1 cellular context compared by ENCODE assay signal in genomic region chr17:67376892-67377726, GRCh38.
TF ChIP-seq lines count a peak whose summit lies in the region.

PITPNC1 (plus strand) TSS chr17:67377281.

TF ChIP-seq in HEK293, 187 proteins besides CTCF, POLR2A, EP300 and RAD21 (continued from another document and continues in another):
- TF ChIP-seq ZBTB26 (tag by site-specific recombination; optimal IDR thresholded peaks at IDR 0.05) (peak; percentile 94), ZNF701 (tag by site-specific recombination; IDR thresholded peaks at IDR 0.05) (no peak), ZNF791 (tag by site-specific recombination; IDR thresholded peaks at IDR 0.05) (no peak), SP2 (tag by site-specific recombination; IDR thresholded peaks at IDR 0.05) (peak; percentile 56), ZNF19 (tag by site-specific recombination; IDR thresholded peaks at IDR 0.05; ENCODE audit: low read depth) (no peak), ZNF561 (tag by site-specific recombination; IDR thresholded peaks at IDR 0.05; ENCODE audit: borderline replicate concordance) (peak; percentile 88), ZNF623 (tag by site-specific recombination; IDR thresholded peaks at IDR 0.05) (no peak), ZBTB48 (tag by site-specific recombination; IDR thresholded peaks at IDR 0.05) (no peak), ZBTB17 (tag by site-specific recombination; IDR thresholded peaks at IDR 0.05) (peak; percentile 78), ZNF658 (tag by site-specific recombination; IDR thresholded peaks at IDR 0.05) (no peak), ZNF18 (tag by site-specific recombination; IDR thresholded peaks at IDR 0.05) (no peak), ZBTB21 (tag by site-specific recombination; IDR thresholded peaks at IDR 0.05) (no peak), ZNF416 (tag by site-specific recombination; IDR thresholded peaks at IDR 0.05) (no peak), ZNF292 (tag by site-specific recombination; IDR thresholded peaks at IDR 0.05; ENCODE audit: borderline replicate concordance, low read depth) (no peak), ZNF600 (tag by site-specific recombination; IDR thresholded peaks at IDR 0.05) (peak; percentile 94), GLI2 (tag by site-specific recombination; IDR thresholded peaks at IDR 0.05; ENCODE audit: borderline replicate concordance, low read depth) (no peak), ZNF548 (tag by site-specific recombination; IDR thresholded peaks at IDR 0.05) (no peak), ZFP37 (tag by site-specific recombination; IDR thresholded peaks at IDR 0.05) (no peak), ZNF280D (tag by site-specific recombination; IDR thresholded peaks at IDR 0.05) (no peak), ZNF324 (tag by site-specific recombination; IDR thresholded peaks at IDR 0.05) (no peak), ZNF626 (tag by site-specific recombination; IDR thresholded peaks at IDR 0.05) (no peak), ZNF391 (tag by site-specific recombination; IDR thresholded peaks at IDR 0.05; ENCODE audit: borderline replicate concordance, low read depth) (peak; percentile 18; the same call in 1 of the 2 replicates), REST (tag by site-specific recombination; IDR thresholded peaks at IDR 0.05) (no peak), GFI1B (tag by site-specific recombination; IDR thresholded peaks at IDR 0.05) (no peak), BCL11B (tag by site-specific recombination; IDR thresholded peaks at IDR 0.05; ENCODE audit: low read depth) (no peak), ZNF792 (tag by site-specific recombination; IDR thresholded peaks at IDR 0.05) (no peak), OSR2 (tag by site-specific recombination; IDR thresholded peaks at IDR 0.05) (no peak), ZNF629 (tag by site-specific recombination; IDR thresholded peaks at IDR 0.05) (no peak), ZBTB6 (tag by site-specific recombination; IDR thresholded peaks at IDR 0.05) (0 out of 2 replicates have a peak, but pooled peaks have one; percentile 7), SP7 (tag by site-specific recombination; IDR thresholded peaks at IDR 0.05) (0 out of 2 replicates have a peak, but pooled peaks have one; percentile 22), ZNF132 (tag by site-specific recombination; IDR thresholded peaks at IDR 0.05; ENCODE audit: borderline replicate concordance) (no peak), ZNF837 (tag by site-specific recombination; IDR thresholded peaks at IDR 0.05) (no peak), SP3 (tag by site-specific recombination; IDR thresholded peaks at IDR 0.05) (peak; percentile 54), ZNF394 (tag by site-specific recombination; IDR thresholded peaks at IDR 0.05; ENCODE audit: borderline replicate concordance) (no peak), BCL11A (tag by site-specific recombination; IDR thresholded peaks at IDR 0.05; ENCODE audit: low read depth) (no peak), ZNF660 (tag by site-specific recombination; IDR thresholded peaks at IDR 0.05) (peak; percentile 84), ZNF580 (tag by site-specific recombination; IDR thresholded peaks at IDR 0.05) (no peak), INSM2 (tag by site-specific recombination; IDR thresholded peaks at IDR 0.05) (no peak), ZBTB20 (tag by site-specific recombination; IDR thresholded peaks at IDR 0.05) (peak; percentile 79), HOXA7 (CRISPR knock-in tag; IDR thresholded peaks at IDR 0.05; ENCODE audit: borderline replicate concordance) (no peak), ZNF560 (tag by site-specific recombination; IDR thresholded peaks at IDR 0.05; ENCODE audit: borderline replicate concordance) (peak; percentile 100), ZNF341 (tag by site-specific recombination; IDR thresholded peaks at IDR 0.05; ENCODE audit: low read depth) (peak; percentile 78), ZNF221 (tag by site-specific recombination; IDR thresholded peaks at IDR 0.05; ENCODE audit: borderline replicate concordance) (no peak), HIC1 (tag by site-specific recombination; IDR thresholded peaks at IDR 0.05) (0 out of 2 replicates have a peak, but pooled peaks have one; percentile 61), ZNF677 (tag by site-specific recombination; IDR thresholded peaks at IDR 0.05) (no peak), ZNF510 (tag by site-specific recombination; IDR thresholded peaks at IDR 0.05; ENCODE audit: insufficient replicate concordance) (no peak), ZNF10 (tag by site-specific recombination; IDR thresholded peaks at IDR 0.05) (no peak), ZNF2 (tag by site-specific recombination; IDR thresholded peaks at IDR 0.05) (0 out of 2 replicates have a peak, but pooled peaks have one; percentile 59), ZNF501 (tag by site-specific recombination; IDR thresholded peaks at IDR 0.05) (0 out of 2 replicates have a peak, but pooled peaks have one; percentile 41), ZNF133 (tag by site-specific recombination; IDR thresholded peaks at IDR 0.05) (no peak), YY2 (tag by site-specific recombination; IDR thresholded peaks at IDR 0.05) (no peak), ZNF664 (tag by site-specific recombination; IDR thresholded peaks at IDR 0.05) (no peak), MZF1 (tag by site-specific recombination; IDR thresholded peaks at IDR 0.05; ENCODE audit: borderline replicate concordance) (peak; percentile 49; the same call in 1 of the 2 replicates), ZNF280C (tag by site-specific recombination; IDR thresholded peaks at IDR 0.05) (no peak)
